Comparison of ENCODE assay signal across 15 cellular contexts in the genomic region with DNA sequence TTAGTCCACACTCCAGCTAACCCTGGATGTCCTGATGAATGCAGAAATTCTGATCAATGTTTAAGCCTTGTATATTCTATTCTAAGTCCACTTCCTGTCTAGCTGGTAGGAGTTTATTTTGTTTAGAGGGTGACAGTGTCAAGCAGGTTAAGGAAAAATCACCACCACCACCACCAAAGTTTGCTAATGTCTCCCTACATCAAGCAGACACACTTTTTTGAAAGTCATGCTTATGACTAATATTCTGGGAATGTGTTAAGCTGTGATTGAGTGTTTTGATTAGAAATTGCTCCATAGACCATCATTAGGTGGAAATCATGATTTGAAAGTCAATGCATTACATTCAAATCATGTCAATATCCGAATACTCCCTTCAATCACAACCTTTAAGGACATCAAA.
DNase-seq lines count a peak whose midpoint lies in the region; ATAC-seq and TF ChIP-seq lines count a peak whose summit lies in the region.
"Had no signal": no experiment of that assay in that cellular context is flagged by ENCODE, and none has a peak within 500 bp of the region (broad histone marks: within the 10 kb centered on the region; RNA-seq: fewer than 3 reads in every experiment).

No MANE protein-coding gene starts in this region.

- no peak overlapping the region for H2BK120ac ChIP-seq in mesenchymal stem cell (ENCODE audit: low read depth, low read length)

- H3K36me3 ChIP-seq in mesenchymal stem cell (ENCODE audit: control insufficient read depth in 1 of 2, insufficient read depth in 2 of 2, low read depth in 1 of 2, low read length in 2 of 2), result no peaks in the 10 kb centered on the region
- H3K36me3 ChIP-seq: BLaER1 treated with 17β-estradiol and CSF1 and Interleukin-3, amounts not matched to agents 10 nM and 100 nM had no signal

- no peak overlapping the region for H2BK5ac ChIP-seq in mesenchymal stem cell (ENCODE audit: low read depth, low read length, poor library complexity, severe bottlenecking)

- no peak overlapping the region for H4K91ac ChIP-seq in mesenchymal stem cell (ENCODE audit: low read length)

- no peaks in the 10 kb centered on the region for H3K36me3 Mint-ChIP-seq in activated naive CD4-positive, alpha-beta T cell treated with anti-CD3 and anti-CD28 coated beads, Interleukin-2, amount 10 ng/mL, durations not matched to agents 7 days and 5 days
- H3K36me3 Mint-ChIP-seq: CD4-positive, CD25-positive, alpha-beta regulatory T cell had no signal

- no peaks in the 10 kb centered on the region for H3K4me1 Mint-ChIP-seq in activated naive CD4-positive, alpha-beta T cell treated with anti-CD3 and anti-CD28 coated beads, Interleukin-2, amount 10 ng/mL, durations not matched to agents 7 days and 5 days
- H3K4me1 Mint-ChIP-seq: CD4-positive, CD25-positive, alpha-beta regulatory T cell had no signal

- H3K23ac ChIP-seq in mesenchymal stem cell (ENCODE audit: low read length in 2 of 2), result no peak overlapping the region

- no peak overlapping the region for H2AFZ ChIP-seq in mesenchymal stem cell (ENCODE audit: low read depth, low read length)

- no peak overlapping the region for H2BK12ac ChIP-seq in mesenchymal stem cell (ENCODE audit: low read length in 2 of 2)

- peaks cover 6% of the 10 kb centered on the region for H3K9me3 Mint-ChIP-seq in activated naive CD4-positive, alpha-beta T cell treated with anti-CD3 and anti-CD28 coated beads, Interleukin-2, amount 10 ng/mL, durations not matched to agents 7 days and 5 days

- DNase-seq in A172 (ENCODE audit: low spot score) (peak; percentile 47), HT1080 (ENCODE audit: low read depth) (peak; percentile 42), epithelial cell of esophagus (ENCODE audit: low read depth) (peak; percentile 0), mesenchymal stem cell (peak; percentile 43), DMS79 (lab: John Stamatoyannopoulos, UW) (no peak), NCI-H526 (lab: John Stamatoyannopoulos, UW) (no peak)
- no peak for DNase-seq in activated naive CD4-positive, alpha-beta T cell treated with anti-CD3 and anti-CD28 coated beads, Interleukin-2, amount 10 ng/mL, durations not matched to agents 7 days and 5 days
- DNase-seq: 8988T; ACHN; CD4-positive, CD25-positive, alpha-beta regulatory T cell; DMS79 treated with DMSO at 0.1 percent for 48 hours; EL had no signal

- H3K4me3 ChIP-seq in epithelial cell of esophagus (ENCODE audit: low read length) (no peak overlapping the region), mesenchymal stem cell (ENCODE audit: insufficient read depth in 1 of 2, low read depth in 1 of 2, low read length in 2 of 2) (no peak overlapping the region)
- H3K4me3 ChIP-seq: BLaER1 treated with 17β-estradiol and CSF1 and Interleukin-3, amounts not matched to agents 10 nM and 100 nM had no signal

- no peaks in the 10 kb centered on the region for H3K27me3 ChIP-seq in mesenchymal stem cell (ENCODE audit: control insufficient read depth in 1 of 2, insufficient read depth in 1 of 2, low read length in 2 of 2)
- H3K27me3 ChIP-seq: BLaER1 treated with 17β-estradiol and CSF1 and Interleukin-3, amounts not matched to agents 10 nM and 100 nM had no signal

- no peaks in the 10 kb centered on the region for H3K79me1 ChIP-seq in mesenchymal stem cell (replicated peaks; ENCODE audit: low read length, poor library complexity, severe bottlenecking)

- no peak overlapping the region for H3K18ac ChIP-seq in mesenchymal stem cell (ENCODE audit: low read depth in 1 of 2, low read length in 2 of 2)

- H3K4me2 ChIP-seq in mesenchymal stem cell (ENCODE audit: low read length, poor library complexity, severe bottlenecking), result no peak overlapping the region
- H3K4me2 ChIP-seq: BLaER1 treated with 17β-estradiol and CSF1 and Interleukin-3, amounts not matched to agents 10 nM and 100 nM had no signal

- no peak overlapping the region for H3K27ac Mint-ChIP-seq in activated naive CD4-positive, alpha-beta T cell treated with anti-CD3 and anti-CD28 coated beads, Interleukin-2, amount 10 ng/mL, durations not matched to agents 7 days and 5 days
- H3K27ac Mint-ChIP-seq: CD4-positive, CD25-positive, alpha-beta regulatory T cell had no signal

- no peak overlapping the region for H3K4me3 Mint-ChIP-seq in activated naive CD4-positive, alpha-beta T cell treated with anti-CD3 and anti-CD28 coated beads, Interleukin-2, amount 10 ng/mL, durations not matched to agents 7 days and 5 days
- H3K4me3 Mint-ChIP-seq: CD4-positive, CD25-positive, alpha-beta regulatory T cell had no signal

- no peak overlapping the region for H3K9ac ChIP-seq in mesenchymal stem cell (ENCODE audit: low read length)
- H3K9ac ChIP-seq: BLaER1 treated with 17β-estradiol and CSF1 and Interleukin-3, amounts not matched to agents 10 nM and 100 nM had no signal

- peak overlapping the region in 1 of 2 experiments; percentile 60 for H3K4ac ChIP-seq in mesenchymal stem cell (ENCODE audit: low read depth in 1 of 2, low read length in 2 of 2)

- H3K4me1 ChIP-seq in mesenchymal stem cell (ENCODE audit: control insufficient read depth, insufficient read depth, low read depth, low read length), result no peaks in the 10 kb centered on the region
- H3K4me1 ChIP-seq: BLaER1 treated with 17β-estradiol and CSF1 and Interleukin-3, amounts not matched to agents 10 nM and 100 nM had no signal

- no peaks in the 10 kb centered on the region for H3K9me3 ChIP-seq in mesenchymal stem cell (ENCODE audit: control insufficient read depth, low read length)
- H3K9me3 ChIP-seq: BLaER1 treated with 17β-estradiol and CSF1 and Interleukin-3, amounts not matched to agents 10 nM and 100 nM had no signal

- no peak overlapping the region for H3K27ac ChIP-seq in mesenchymal stem cell (ENCODE audit: low read length, poor library complexity, severe bottlenecking)
- H3K27ac ChIP-seq: BLaER1 treated with 17β-estradiol and CSF1 and Interleukin-3, amounts not matched to agents 10 nM and 100 nM had no signal

- no peaks in the 10 kb centered on the region for H3K27me3 Mint-ChIP-seq in activated naive CD4-positive, alpha-beta T cell treated with anti-CD3 and anti-CD28 coated beads, Interleukin-2, amount 10 ng/mL, durations not matched to agents 7 days and 5 days
- H3K27me3 Mint-ChIP-seq: CD4-positive, CD25-positive, alpha-beta regulatory T cell had no signal

- no peak overlapping the region for H4K8ac ChIP-seq in mesenchymal stem cell (ENCODE audit: low read length)

- no peak overlapping the region for H3K14ac ChIP-seq in mesenchymal stem cell (ENCODE audit: low read length in 2 of 2)

- no peak for TF ChIP-seq CTCF in epithelial cell of esophagus (IDR thresholded peaks at IDR 0.05; ENCODE audit: insufficient read depth, low read depth, low read length, missing control alignments)

- CTCF ChIA-PET in activated naive CD4-positive, alpha-beta T cell treated with anti-CD3 and anti-CD28 coated beads, Interleukin-2, amount 10 ng/mL, durations not matched to agents 7 days and 5 days (lab: Charles Lee), result no interaction called here

- ATAC-seq in GM21786 (IDR thresholded peaks at IDR 0.05; ENCODE audit: unreplicated experiment), result no peak
- ATAC-seq: HCT116 had no signal

- no CpG with 5 or more reads among the region's 1 CpG for WGBS in mesenchymal stem cell

- H2AK5ac ChIP-seq in mesenchymal stem cell (ENCODE audit: low read length, severe bottlenecking), result no peak overlapping the region

- H2BK15ac ChIP-seq in mesenchymal stem cell (ENCODE audit: low read depth, poor library complexity, severe bottlenecking), result no peak overlapping the region

Comparison
In these comparisons a context has a peak if more than half of its experiments do, and no peak if none do; other contexts are left out.
1. DNase-seq: peak in A172 (single experiment), HT1080 (single experiment), epithelial cell of esophagus (single experiment) and mesenchymal stem cell (single experiment); none in activated naive CD4-positive, alpha-beta T cell treated with anti-CD3 and anti-CD28 coated beads, Interleukin-2, amount 10 ng/mL, durations not matched to agents 7 days and 5 days (single experiment), DMS79 (single experiment) and NCI-H526 (0 of 2).